26 cellular contexts compared by ENCODE assay signal in genomic region chr9:13941686-13942085, GRCh38.
DNase-seq lines count a peak whose midpoint lies in the region; TF ChIP-seq lines count a peak whose summit lies in the region.
"Had no signal": no experiment of that assay in that cellular context is flagged by ENCODE, and none has a peak within 500 bp of the region (broad histone marks: within the 10 kb centered on the region; RNA-seq: fewer than 3 reads in every experiment).

No MANE protein-coding gene starts in this region.

- H3K9me3 ChIP-seq in mammary epithelial cell (replicated peaks; ENCODE audit: insufficient read depth, low read length) = no peaks in the 10 kb centered on the region
- H3K9me3 ChIP-seq in breast epithelium = no peaks in the 10 kb centered on the region
- H3K9me3 ChIP-seq: esophagus muscularis mucosa, psoas muscle, tibial artery had no signal

- 98% methylated on average over 5 of the region's 6 CpGs for WGBS in mammary epithelial cell (ENCODE audit: low coverage, missing lambda C conversion rate)

- no peak overlapping the region for H3K4me3 ChIP-seq in mammary epithelial cell (replicated peaks in 1 of 3; ENCODE audit: insufficient read depth in 1 of 3, low read depth in 2 of 3, low read length in 3 of 3)
- H3K4me3 ChIP-seq in breast epithelium = no peak overlapping the region
- H3K4me3 ChIP-seq: esophagus muscularis mucosa, psoas muscle, tibial artery had no signal

- in situ Hi-C loops in mammary epithelial cell (cut with MboI; ENCODE audit: low sequenced_read_pairs in 2 of 2) (loop anchor here in 1 of 2 donors (10.0 kb wide), 1 partner anchor 57 kb away; no protein-coding TSS in a partner anchor), GM13976 (cut with MboI; ENCODE audit: low sequenced_read_pairs, unreplicated experiment) (no loop called here)

- peak overlapping the region; percentile 79 for H3K27ac Mint-ChIP-seq in chondrocyte (ENCODE audit: unreplicated experiment)
- H3K27ac Mint-ChIP-seq: activated naive CD4-positive, alpha-beta T cell treated with anti-CD3 and anti-CD28 coated beads, Interleukin-2, amount 10 ng/mL, durations not matched to agents 7 days and 5 days; B cell had no signal

- CTCF ChIA-PET in mammary epithelial cell (lab: Charles Lee; ENCODE audit: low non-redundant PET) = no interaction called here

- peak overlapping the region; percentile 78 for H3K27ac ChIP-seq in mammary epithelial cell (ENCODE audit: insufficient read depth, low read depth, low read length)
- H3K27ac ChIP-seq in breast epithelium = no peak overlapping the region
- H3K27ac ChIP-seq: 22Rv1, esophagus muscularis mucosa, KMS-11, psoas muscle, tibial artery had no signal

- H3K9ac ChIP-seq in mammary epithelial cell (ENCODE audit: insufficient read depth, low read length) = no peak overlapping the region
- H3K9ac ChIP-seq: KMS-11 had no signal

- TF ChIP-seq CTCF in mammary epithelial cell (conservative IDR thresholded peaks at IDR 0.05 in 1 of 2, IDR thresholded peaks at IDR 0.05 in 1 of 2; ENCODE audit: extremely low read depth in 1 of 2, insufficient read depth in 1 of 2, low read depth in 1 of 2, low read length in 2 of 2) (no peak), breast epithelium (IDR thresholded peaks at IDR 0.05) (no peak), chondrocyte (IDR thresholded peaks at IDR 0.05) (no peak), GM13976 (IDR thresholded peaks at IDR 0.05; ENCODE audit: borderline replicate concordance, control extremely low read depth, extremely low read depth, insufficient read depth, missing control alignments) (no peak)

- H3K27me3 Mint-ChIP-seq in chondrocyte (ENCODE audit: low read depth) = no peaks in the 10 kb centered on the region
- H3K27me3 Mint-ChIP-seq: activated naive CD4-positive, alpha-beta T cell treated with anti-CD3 and anti-CD28 coated beads, Interleukin-2, amount 10 ng/mL, durations not matched to agents 7 days and 5 days; B cell had no signal

- TF ChIP-seq POLR2A in breast epithelium (IDR thresholded peaks at IDR 0.05) = no peak

- H3K4me3 Mint-ChIP-seq in chondrocyte (ENCODE audit: unreplicated experiment) = no peak overlapping the region
- H3K4me3 Mint-ChIP-seq: activated naive CD4-positive, alpha-beta T cell treated with anti-CD3 and anti-CD28 coated beads, Interleukin-2, amount 10 ng/mL, durations not matched to agents 7 days and 5 days; B cell had no signal

- H3K36me3 ChIP-seq in mammary epithelial cell (ENCODE audit: insufficient read depth, low read length) = no peaks in the 10 kb centered on the region
- H3K36me3 ChIP-seq in breast epithelium = no peaks in the 10 kb centered on the region
- H3K36me3 ChIP-seq: esophagus muscularis mucosa, tibial artery had no signal

- no peaks in the 10 kb centered on the region for H3K36me3 Mint-ChIP-seq in chondrocyte (ENCODE audit: low read depth)
- H3K36me3 Mint-ChIP-seq: activated naive CD4-positive, alpha-beta T cell treated with anti-CD3 and anti-CD28 coated beads, Interleukin-2, amount 10 ng/mL, durations not matched to agents 7 days and 5 days had no signal

- DNase-seq in mammary epithelial cell (no peak), breast epithelium (ENCODE audit: low spot score in 2 of 2) (no peak), chondrocyte (ENCODE audit: low spot score) (no peak), left kidney (ENCODE audit: low read depth, low spot score) (peak; percentile 73), stromal cell of bone marrow (ENCODE audit: low read depth) (peak; percentile 10), GM13976 (ENCODE audit: low spot score) (no peak), OCI-M2 (lab: John Stamatoyannopoulos, UW; ENCODE audit: unreplicated experiment) (no peak), hippocampal formation (lab: John Stamatoyannopoulos, UW) (no peak)
- DNase-seq: activated CD8-positive, alpha-beta memory T cell treated with anti-CD3 and anti-CD28 coated beads for 24 hours; activated naive CD4-positive, alpha-beta T cell treated with anti-CD3 and anti-CD28 coated beads, Interleukin-2, amount 10 ng/mL, durations not matched to agents 7 days and 5 days; activated T-cell treated with anti-CD3 and anti-CD28 coated beads, Interleukin-2, amount 50 U/mL, for 48 hours; DMS79 treated with DMSO at 0.1 percent for 48 hours; effector memory CD4-positive, alpha-beta T cell; head of caudate nucleus; NCI-H187; NCI-H2227 treated with DMSO at 0.1 percent for 48 hours; NCI-H774; OCI-M1; psoas muscle; stimulated activated CD4-positive, alpha-beta T cell treated with anti-CD3 and anti-CD28 coated beads, Interleukin-4, amount 100 ng/mL, for 24 hours; stimulated activated naive CD8-positive, alpha-beta T cell treated with anti-CD3 and anti-CD28 coated beads, Interleukin-15, Interleukin-2, amounts not matched to agents 100 U/mL and 50 U/mL, for 24 hours; tibial artery had no signal

- no peaks in the 10 kb centered on the region for H3K79me2 ChIP-seq in mammary epithelial cell (ENCODE audit: insufficient read depth, low read length)

- H3K4me2 ChIP-seq in mammary epithelial cell (ENCODE audit: insufficient read depth, low read depth, low read length) = no peak overlapping the region
- H3K4me2 ChIP-seq: KMS-11 had no signal

- H3K4me1 Mint-ChIP-seq in chondrocyte (ENCODE audit: low read depth) = peaks cover 32% of the 10 kb centered on the region
- H3K4me1 Mint-ChIP-seq: activated naive CD4-positive, alpha-beta T cell treated with anti-CD3 and anti-CD28 coated beads, Interleukin-2, amount 10 ng/mL, durations not matched to agents 7 days and 5 days; B cell had no signal

- dilution Hi-C loops in mammary epithelial cell (cut with HindIII; ENCODE audit: low sequenced_read_pairs) = no loop called here

- no peaks in the 10 kb centered on the region for H4K20me1 ChIP-seq in mammary epithelial cell (ENCODE audit: insufficient read depth, low read length)

- H3K9me3 Mint-ChIP-seq in chondrocyte (ENCODE audit: low read depth) = no peaks in the 10 kb centered on the region

- H3K27me3 ChIP-seq in mammary epithelial cell (ENCODE audit: insufficient read depth, low read length) = no peaks in the 10 kb centered on the region
- no peaks in the 10 kb centered on the region for H3K27me3 ChIP-seq in breast epithelium
- H3K27me3 ChIP-seq: esophagus muscularis mucosa, tibial artery had no signal

- intact Hi-C loops in mammary epithelial cell (cut with micrococcal nuclease) (loop anchor here (10.0 kb wide), 1 partner anchor 373 kb away; the partner anchor contains the start of gene NFIB), breast epithelium (cut with DNase I; ENCODE audit: low total_unique reads) (no loop called here)

- H3K4me1 ChIP-seq in mammary epithelial cell (ENCODE audit: insufficient read depth, low read length) (peaks cover 47% of the 10 kb centered on the region), breast epithelium (peaks cover 0 to 7% of the 10 kb centered on the region in 2 donors)
- H3K4me1 ChIP-seq: psoas muscle had no signal

- BruUV-seq in mammary epithelial cell (replicated peaks; lab: Mats Ljungman, UMichigan) = no TSS peak

- no peak overlapping the region for H2AFZ ChIP-seq in mammary epithelial cell (ENCODE audit: low read depth, low read length)

Comparison
In these comparisons a context has a peak if more than half of its experiments do, and no peak if none do; other contexts are left out.
1. DNase-seq: peak in left kidney (single experiment) and stromal cell of bone marrow (single experiment); none in mammary epithelial cell (single experiment), breast epithelium (0 of 2), chondrocyte (single experiment), GM13976 (single experiment), OCI-M2 (single experiment) and hippocampal formation (0 of 2).